In the genomic region with DNA sequence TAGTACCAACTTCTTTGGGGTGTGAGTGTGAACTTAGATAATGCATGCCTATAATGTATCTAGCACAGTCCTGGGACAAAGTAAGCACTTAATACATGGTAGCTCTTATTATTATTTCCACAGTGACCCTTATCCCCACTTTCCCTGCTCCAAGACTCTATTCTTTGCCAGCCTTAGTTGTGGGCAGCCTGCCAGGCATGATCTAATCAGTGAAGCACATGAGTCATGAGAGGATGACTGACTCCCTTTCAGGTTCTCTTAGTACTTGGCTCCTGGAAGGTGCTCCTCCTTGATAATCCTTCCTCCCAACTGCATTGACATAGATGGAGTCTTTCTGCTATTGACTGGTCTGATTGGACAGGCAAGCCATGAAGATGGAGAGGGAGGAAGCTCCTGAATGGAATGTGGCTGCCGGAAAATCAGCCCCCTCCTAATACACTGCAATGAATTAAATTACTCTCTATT, we compare ENCODE assay signal across 8 cellular contexts. TPM values are rescaled to one million over a fixed set of nuclear protein-coding genes. Genes with fewer than 3 reads are reported as not detected.
DNase-seq lines count a peak whose midpoint lies in the region; ATAC-seq and TF ChIP-seq lines count a peak whose summit lies in the region.

No MANE protein-coding gene starts in this region.

- no peak for TF ChIP-seq CTCF in cardiac fibroblast (IDR thresholded peaks at IDR 0.05; ENCODE audit: low read depth, low read length)
- no peak for TF ChIP-seq CTCF in mucosa of descending colon (IDR thresholded peaks at IDR 0.05)

- ATAC-seq in mucosa of descending colon (peak; percentile 93), GM18870 (IDR thresholded peaks at IDR 0.05; ENCODE audit: unreplicated experiment) (no peak), GM18519 (IDR thresholded peaks at IDR 0.05; ENCODE audit: low FRiP score, unreplicated experiment) (no peak)

- intact Hi-C loops in mucosa of descending colon (cut with DNase I, micrococcal nuclease): loop anchor here (5.0 to 10.0 kb wide), 2 partner anchors 262 to 264 kb away; no protein-coding TSS in a partner anchor

- H3K9me3 ChIP-seq in mucosa of descending colon: no peaks in the 10 kb centered on the region

- H3K4me1 ChIP-seq in mucosa of descending colon (ENCODE audit: low read depth): peaks cover 3% of the 10 kb centered on the region

- DNase-seq in Caki2 (ENCODE audit: low read depth) (peak; percentile 85), NCI-H146 treated with DMSO at 0.1 percent for 48 hours (lab: John Stamatoyannopoulos, UW; ENCODE audit: unreplicated experiment) (peak; percentile 33), cardiac fibroblast (ENCODE audit: low read depth in 2 of 2) (peak; percentile 90 to 93), mucosa of descending colon (peak; percentile 61 to 86 (median 70)), medulla oblongata (ENCODE audit: extremely low spot score) (no peak)
- DNase-seq in effector CD4-positive, alpha-beta T cell: no peak

- H3K4me3 ChIP-seq in cardiac fibroblast (replicated peaks in 1 of 2; ENCODE audit: low read depth in 2 of 2, low read length in 2 of 2) (no peak overlapping the region), mucosa of descending colon (no peak overlapping the region)

- in situ Hi-C loops in Caki2 (cut with HindIII; ENCODE audit: low pct_unique_long_range_greater_than_20kb, low sequenced_read_pairs): no loop called here

- H3K36me3 ChIP-seq in mucosa of descending colon (ENCODE audit: low read depth): no peaks in the 10 kb centered on the region

RNA-seq across cellular contexts. Expression of a gene that starts 17.4 kb away (rescaled TPM):
- total RNA-seq in Caki2 (2014; rRNA removed; shearing (Covaris generic); ENCODE audit: low replicate concordance): 41.9 and 60.4 TPM in 2 replicates
- total RNA-seq in mucosa of descending colon: 100 to 1,000 TPM in 2 of 3 donors, 10 to 100 TPM in 1; 85.0 to 191 (median 158) TPM

Comparison
In these comparisons a context has a peak if more than half of its experiments do, and no peak if none do; other contexts are left out.
1. DNase-seq: peak in Caki2 (single experiment), NCI-H146 treated with DMSO at 0.1 percent for 48 hours (single experiment), cardiac fibroblast (2 of 2) and mucosa of descending colon (3 of 3); none in medulla oblongata (single experiment) and effector CD4-positive, alpha-beta T cell (single experiment).